ENCODE assay signal across 16 cellular contexts in genomic region chr21:45339430-45340405, GRCh38. TPM values are rescaled to one million over a fixed set of nuclear protein-coding genes. Genes with fewer than 3 reads are reported as not detected.
DNase-seq lines count a peak whose midpoint lies in the region; ATAC-seq, FAIRE-seq and TF ChIP-seq lines count a peak whose summit lies in the region.
"Had no signal": no experiment of that assay in that cellular context is flagged by ENCODE, and none has a peak within 500 bp of the region (broad histone marks: within the 10 kb centered on the region; RNA-seq: fewer than 3 reads in every experiment).

No MANE protein-coding gene starts in this region.

- H3K4me2 ChIP-seq in K562 (ENCODE audit: insufficient read depth, low read length), result no peak overlapping the region
- H3K4me2 ChIP-seq: SK-N-SH had no signal

- H3K4me1 Mint-ChIP-seq in HFFc6 (ENCODE audit: low read depth), result no peaks in the 10 kb centered on the region
- H3K4me1 Mint-ChIP-seq: B cell had no signal

- no peak for TF ChIP-seq EP300 in K562 (IDR thresholded peaks at IDR 0.05; ENCODE audit: low read length)

- H3K4me1 ChIP-seq in Panc1 (ENCODE audit: control insufficient read depth, insufficient read depth, low read length), result peaks cover 14% of the 10 kb centered on the region
- peaks cover 0 to 15% of the 10 kb centered on the region in 2 experiments; a peak in 1 of 5 replicates for H3K4me1 ChIP-seq in K562 (replicated peaks in 1 of 2; ENCODE audit: control insufficient read depth in 2 of 2, insufficient read depth in 2 of 2, low read length in 2 of 2)
- H3K4me1 ChIP-seq in kidney (ENCODE audit: control insufficient read depth in 1 of 2, insufficient read depth in 1 of 2, low read depth in 1 of 2, low read length in 2 of 2), result no peaks in the 10 kb centered on the region
- peaks cover 0 to 9% (median 0%) of the 10 kb centered on the region in 6 donors for H3K4me1 ChIP-seq in spleen
- H3K4me1 ChIP-seq in SJCRH30, result no peaks in the 10 kb centered on the region
- H3K4me1 ChIP-seq: HAP-1 had no signal

- CTCF ChIA-PET in Panc1 (lab: Charles Lee), result no interaction called here
- CTCF ChIA-PET in K562 (lab: Yijun Ruan, JAX; ENCODE audit: low intra/inter-chr PET ratio), result no interaction called here

- H3K27ac ChIP-seq in Panc1 (ENCODE audit: low read length) (peak overlapping the region; percentile 12; the same call in 1 of the 2 replicates), K562 (ENCODE audit: extremely low read depth, low read depth, low read length) (no peak overlapping the region), kidney (ENCODE audit: low read depth in 2 of 2, low read length in 2 of 2) (no peak overlapping the region), spleen (no peak overlapping the region), SJCRH30 (no peak overlapping the region)

- H3K27me3 ChIP-seq in Panc1 (ENCODE audit: control insufficient read depth, insufficient read depth, low read length), result no peaks in the 10 kb centered on the region
- peaks cover 39 to 78% of the 10 kb centered on the region in 2 experiments for H3K27me3 ChIP-seq in K562 (ENCODE audit: control insufficient read depth in 2 of 2, insufficient read depth in 2 of 2, low read length in 2 of 2)
- peaks cover 0 to 31% (median 0%) of the 10 kb centered on the region in 7 donors for H3K27me3 ChIP-seq in spleen (replicated peaks in 1 of 7)
- peaks cover 7% of the 10 kb centered on the region; the same call in 1 of the 2 replicates for H3K27me3 ChIP-seq in SJCRH30
- H3K27me3 ChIP-seq: MG63 had no signal

- H3K4me3 ChIP-seq in Panc1 (ENCODE audit: low read depth in 2 of 2, low read length in 2 of 2) (no peak overlapping the region), K562 (no peak overlapping the region), kidney (ENCODE audit: low read length in 2 of 2) (no peak overlapping the region), spleen (no peak overlapping the region), SJCRH30 (no peak overlapping the region)
- H3K4me3 ChIP-seq: HAP-1, MG63 had no signal

- in situ Hi-C loops in Panc1 (cut with HindIII; ENCODE audit: low pct_unique_long_range_greater_than_20kb, low sequenced_read_pairs) (no loop called here), K562 (cut with MboI) (no loop called here)

- peaks cover 2% of the 10 kb centered on the region for H3K27me3 Mint-ChIP-seq in HFFc6 (ENCODE audit: insufficient read depth)

- H3K36me3 ChIP-seq in Panc1 (ENCODE audit: control insufficient read depth, insufficient read depth, low read length), result no peaks in the 10 kb centered on the region
- H3K36me3 ChIP-seq in K562 (ENCODE audit: control insufficient read depth, insufficient read depth, low read length), result no peaks in the 10 kb centered on the region
- no peaks in the 10 kb centered on the region for H3K36me3 ChIP-seq in kidney (ENCODE audit: control insufficient read depth in 1 of 2, insufficient read depth in 2 of 2, low read length in 2 of 2)
- no peaks in the 10 kb centered on the region for H3K36me3 ChIP-seq in spleen
- no peaks in the 10 kb centered on the region for H3K36me3 ChIP-seq in SJCRH30
- H3K36me3 ChIP-seq: HAP-1, MG63 had no signal

- no peak overlapping the region for H2AFZ ChIP-seq in K562 (ENCODE audit: low read depth, low read length)

- no peak for TF ChIP-seq CTCF in Panc1 (IDR thresholded peaks at IDR 0.05)
- no peak for TF ChIP-seq CTCF in K562 (IDR thresholded peaks at IDR 0.05 in 2 of 3, conservative IDR thresholded peaks at IDR 0.05 in 1 of 3; ENCODE audit: insufficient read depth in 2 of 3, low read depth in 1 of 3, low read length in 3 of 3)
- no peak for TF ChIP-seq CTCF in kidney (IDR thresholded peaks at IDR 0.05; ENCODE audit: borderline replicate concordance, extremely low read depth, insufficient read depth)
- no peak for TF ChIP-seq CTCF in spleen (IDR thresholded peaks at IDR 0.05 in 8 of 11, conservative IDR thresholded peaks at IDR 0.05 in 3 of 11)
- no peak for TF ChIP-seq CTCF in HFFc6 (IDR thresholded peaks at IDR 0.05)

- BruUV-seq in Panc1 (replicated peaks; lab: Mats Ljungman, UMichigan), result no TSS peak
- no TSS peak for BruUV-seq in K562 (replicated peaks; lab: Mats Ljungman, UMichigan)

- WGBS in K562 (ENCODE audit: insufficient coverage, low coverage, missing lambda C conversion rate), result 2% methylated on average over 18 of the region's 19 CpGs
- WGBS in spleen, 5 donors, result 57 to 64% (median 59%) methylated on average over 19 of the region's 19 CpGs

- TF ChIP-seq POLR2A in K562 (conservative IDR thresholded peaks at IDR 0.05), result no peak
- TF ChIP-seq POLR2A in spleen (IDR thresholded peaks at IDR 0.05), result no peak

- H3K9me1 ChIP-seq in K562 (ENCODE audit: control insufficient read depth, insufficient read depth, low read length), result no peaks in the 10 kb centered on the region

- H3K9me3 ChIP-seq in Panc1 (ENCODE audit: control insufficient read depth, insufficient read depth, low read depth, low read length), result no peaks in the 10 kb centered on the region
- H3K9me3 ChIP-seq in K562 (replicated peaks; ENCODE audit: control insufficient read depth, insufficient read depth, low read depth, low read length), result no peaks in the 10 kb centered on the region
- H3K9me3 ChIP-seq in kidney (ENCODE audit: control insufficient read depth in 1 of 2, low read length in 2 of 2), result no peaks in the 10 kb centered on the region
- H3K9me3 ChIP-seq in spleen, result no peaks in the 10 kb centered on the region
- peaks cover 2% of the 10 kb centered on the region; the same call in 1 of the 2 replicates for H3K9me3 ChIP-seq in SJCRH30 (replicated peaks)
- H3K9me3 ChIP-seq: HAP-1, MG63, SK-N-SH had no signal

- no peak overlapping the region for H3K4me3 Mint-ChIP-seq in HFFc6
- H3K4me3 Mint-ChIP-seq: B cell; CD4-positive, alpha-beta memory T cell had no signal

- FAIRE-seq in K562 (lab: Jason Lieb, UNC) (peak; percentile 48), kidney (lab: Jason Lieb, UNC) (no peak)

- POLR2A ChIA-PET in Panc1 (lab: Charles Lee) (no interaction called here), K562 (lab: Yijun Ruan, JAX) (interaction anchor here (0.6 to 1.5 kb wide), 4 partner anchors 14 to 131 kb away, joined by 3 to 6 read pairs (median 4); no protein-coding TSS in a partner anchor)

- ATAC-seq in Panc1, result no peak
- ATAC-seq in K562, result no peak
- no peak for ATAC-seq in GM19452 (IDR thresholded peaks at IDR 0.05; ENCODE audit: unreplicated experiment)

- no peak overlapping the region for H3K9ac ChIP-seq in K562 (ENCODE audit: insufficient read depth in 1 of 2, low read depth in 2 of 2, low read length in 2 of 2)
- H3K9ac ChIP-seq in kidney (ENCODE audit: low read length in 2 of 2), result peak overlapping the region in 1 of 2 donors; percentile 34
- H3K9ac ChIP-seq: SK-N-SH had no signal

- intact Hi-C loops in Panc1 (cut with micrococcal nuclease; ENCODE audit: unreplicated experiment) (no loop called here), K562 (cut with micrococcal nuclease) (no loop called here), kidney (cut with DNase I) (no loop called here), spleen (cut with DNase I; ENCODE audit: low total_unique reads) (no loop called here)

- peaks cover 6% of the 10 kb centered on the region for H3K9me3 Mint-ChIP-seq in HFFc6

- DNase-seq in Panc1 (ENCODE audit: low read depth, low spot score) (no peak), K562 (ENCODE audit: extremely low read depth in 1 of 4, low spot score in 3 of 4) (no peak), kidney (peak; percentile 10), spleen (peak; percentile 17), SJCRH30 (no peak), HFFc6 (no peak)
- DNase-seq: Calu3; CD4-positive, alpha-beta memory T cell; MG63; NCI-H1092; NCI-H146; NCI-H524; SK-N-SH had no signal

- H3K36me3 Mint-ChIP-seq in HFFc6 (ENCODE audit: low read depth), result no peaks in the 10 kb centered on the region; the same call in 1 of the 2 replicates
- H3K36me3 Mint-ChIP-seq: CD4-positive, alpha-beta memory T cell had no signal

- H3K79me2 ChIP-seq in K562 (ENCODE audit: control insufficient read depth, insufficient read depth, low read length), result no peaks in the 10 kb centered on the region

- no peak overlapping the region for H3K27ac Mint-ChIP-seq in HFFc6
- H3K27ac Mint-ChIP-seq: B cell had no signal

- TF ChIP-seq RAD21 in K562 (CRISPR knock-in tag; conservative IDR thresholded peaks at IDR 0.05 in 1 of 2, IDR thresholded peaks at IDR 0.05 in 1 of 2), result no peak

- H4K20me1 ChIP-seq in K562 (replicated peaks; ENCODE audit: control insufficient read depth, insufficient read depth, low read length), result no peaks in the 10 kb centered on the region; the same call in 1 of the 2 replicates

TF ChIP-seq in K562, 482 proteins besides CTCF, POLR2A, EP300 and RAD21 (continues in another document):
- TF ChIP-seq ZC3H8 (IDR thresholded peaks at IDR 0.05), result no peak
- no peak for TF ChIP-seq ZNF143 (CRISPR knock-in tag; IDR thresholded peaks at IDR 0.05)
- no peak for TF ChIP-seq BDP1 (IDR thresholded peaks at IDR 0.05; ENCODE audit: insufficient read depth, insufficient read length)

RNA-seq across cellular contexts. Expression of gene POFUT2, which starts 52.0 kb away (rescaled TPM):
- total RNA-seq in Panc1 (2021; ENCODE audit: unreplicated experiment) (59.6 TPM), K562 (2014; rRNA removed) (11.0 and 16.7 TPM in 2 replicates), K562 (2014; rRNA removed; fragmentation: Illumina TruSeq; extraction: Trizol) (7.6 and 9.2 TPM in 2 replicates), K562 (2015; rRNA removed; fragmentation: Illumina TruSeq; extraction: Trizol) (9.2 and 9.5 TPM in 2 replicates), K562 (2021) (24.2 and 24.6 TPM in 2 replicates), kidney (30.2 TPM), spleen (10 to 100 TPM; 24.1 to 37.0 (median 28.8) TPM)
- 68.4 TPM for polyA plus RNA-seq in Panc1 (2012; ENCODE audit: insufficient read length)
- 120 and 232 TPM in 2 replicates for total RNA-seq in K562 (2011; cell fraction: chromatin; rRNA removed; ENCODE audit: low replicate concordance)
- total RNA-seq in K562 (2011; cell fraction: nucleolus; rRNA removed), result 126 and 138 TPM in 2 replicates
- 113 and 131 TPM in 2 replicates for total RNA-seq in K562 (2011; cell fraction: nucleoplasm; rRNA removed)
- polyA plus RNA-seq in K562 (2011; rRNA removed) (15.6 and 25.2 TPM in 2 replicates), K562 (2014; fragmentation: Illumina TruSeq; extraction: Trizol) (18.0 and 21.0 TPM in 2 replicates), K562 (2014; fragmentation: Nextera tagmentation; extraction: Ambion mirVana) (1 to 10 TPM; 1.1 to 2.9 TPM), K562 (2014; rRNA removed) (18.3 and 21.2 TPM in 2 replicates), kidney (ENCODE audit: insufficient read depth, low read depth, low replicate concordance) (18.3 TPM), spleen (10 to 100 TPM; 10.5 to 23.2 (median 19.3) TPM)
- polyA plus RNA-seq in K562 (2011; cell fraction: cytosol; rRNA removed), result 9.5 and 12.5 TPM in 2 replicates
- polyA plus RNA-seq in K562 (2011; cell fraction: nucleus; rRNA removed), result 152 and 163 TPM in 2 replicates
- polyA plus RNA-seq in K562 (2012), result 16.7 and 35.4 TPM in 2 replicates
- 6.4 and 6.5 TPM in 2 replicates for polyA minus RNA-seq in K562 (2011; rRNA and poly(A)+ RNA removed)
- 3.6 and 8.4 TPM in 2 replicates for polyA minus RNA-seq in K562 (2011; cell fraction: cytosol; rRNA and poly(A)+ RNA removed)
- polyA minus RNA-seq in K562 (2011; cell fraction: nucleus; rRNA and poly(A)+ RNA removed), result 33.5 and 49.3 TPM in 2 replicates
- 15.2 and 16.5 TPM in 2 replicates for total RNA-seq in SJCRH30 (2014; rRNA removed; shearing (Covaris generic))
- total RNA-seq in HFFc6 (2021; fragmentation: NEBNext Ultra II Directional; extraction: Animal tissue kit (Norgen Biotek cat#: 25700)), result 100 to 1,000 TPM in 1 of 6 experiments, 10 to 100 TPM in 5; 78.2 to 112 (median 80.3) TPM

Comparison
In these comparisons a context has a peak if more than half of its experiments do, and no peak if none do; other contexts are left out.
1. DNase-seq: peak in kidney (single experiment) and spleen (single experiment); none in Panc1 (single experiment), K562 (0 of 4), SJCRH30 (0 of 2) and HFFc6 (single experiment).